Comparison of ENCODE assay signal across 8 cellular contexts in the genomic region with DNA sequence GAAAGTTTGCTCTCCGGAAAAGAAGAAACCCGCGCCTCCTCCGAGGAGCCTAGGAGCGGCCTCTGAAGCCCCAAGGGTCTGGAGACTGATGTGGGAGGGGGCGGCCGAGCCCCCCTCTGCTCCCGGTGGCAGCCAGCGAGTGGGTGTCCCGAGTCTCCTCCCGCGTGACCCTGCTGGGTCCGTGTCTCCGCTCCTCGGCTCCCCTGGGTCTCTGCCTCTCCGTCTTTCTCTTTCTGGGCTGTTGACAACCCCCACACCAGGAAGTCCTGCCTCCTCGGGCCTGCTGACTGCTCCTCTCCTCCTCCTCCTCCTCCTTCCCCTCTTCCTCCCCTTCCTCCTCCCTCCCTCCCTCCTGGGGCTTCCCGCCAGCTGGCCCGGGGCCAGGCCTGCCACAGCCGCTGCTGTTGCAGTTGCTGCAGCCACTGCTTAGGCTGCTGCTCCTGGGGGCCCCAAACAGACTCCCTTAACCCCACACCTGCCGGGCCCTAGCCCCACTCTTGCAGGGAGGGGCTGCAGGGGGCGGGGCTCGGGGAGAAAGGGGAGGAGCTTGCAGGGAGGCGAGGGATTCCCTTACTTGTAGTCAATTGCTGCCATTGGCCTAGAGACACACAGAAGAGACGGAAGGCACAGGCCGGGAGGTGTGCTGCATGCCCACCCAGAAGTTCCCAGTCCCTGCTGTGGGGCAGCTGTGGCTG. TPM values are rescaled to one million over a fixed set of nuclear protein-coding genes. Genes with fewer than 3 reads are reported as not detected.
DNase-seq lines count a peak whose midpoint lies in the region; ATAC-seq and TF ChIP-seq lines count a peak whose summit lies in the region.

TSS of gene TSC22D4 (minus strand) at position 249 of the 695 bp plus-strand sequence. CDS start 1,176 bp downstream, outside the sequence.

- H3K27me3 ChIP-seq in prostate gland (replicated peaks; ENCODE audit: insufficient read depth) (no peaks in the 10 kb centered on the region), upper lobe of right lung (no peaks in the 10 kb centered on the region)

- WGBS in prostate gland: 1% methylated on average over 26 of the region's 26 CpGs

- peak within 1 kb of the TSS; percentile 81 for H3K4me3 ChIP-seq in GM12875 (ENCODE audit: low read depth, low read length)
- H3K4me3 ChIP-seq in prostate gland: peak within 1 kb of the TSS; percentile 84 to 100
- H3K4me3 ChIP-seq in upper lobe of right lung: peak within 1 kb of the TSS; percentile 88

- H3K36me3 ChIP-seq in prostate gland (no peaks in the 10 kb centered on the region), upper lobe of right lung (peaks cover 16% of the 10 kb centered on the region)

- H3K9me3 ChIP-seq in prostate gland (no peaks in the 10 kb centered on the region), upper lobe of right lung (no peaks in the 10 kb centered on the region)

- H3K4me1 ChIP-seq in prostate gland (replicated peaks): peaks cover 30% of the 10 kb centered on the region
- peaks cover 33% of the 10 kb centered on the region for H3K4me1 ChIP-seq in upper lobe of right lung

- peak within 1 kb of the TSS; percentile 80 for H3K27ac ChIP-seq in angular gyrus (ENCODE audit: low read depth, low read length)
- H3K27ac ChIP-seq in prostate gland: peak within 1 kb of the TSS; percentile 94 to 98
- H3K27ac ChIP-seq in upper lobe of right lung: peak within 1 kb of the TSS; percentile 90

- intact Hi-C loops in T-helper 2 cell treated with Interferon-gamma antibody and Interleukin-4, amounts not matched to agents 100 ng/mL and 5 ng/mL, for 36 hours (cut with micrococcal nuclease): loop anchor here (1.0 to 5.0 kb wide), 7 partner anchors 10 to 228 kb away; partner anchors contain the start of genes AGFG2, GNB2, MEPCE and POP7
- intact Hi-C loops in left ventricle myocardium superior (cut with micrococcal nuclease): no loop called here
- intact Hi-C loops in prostate gland (cut with DNase I): loop anchor here (10.0 kb wide), 1 partner anchor 196 kb away; the partner anchor contains the start of gene GNB2
- intact Hi-C loops in upper lobe of right lung (cut with DNase I): loop anchor here (10.0 kb wide), 1 partner anchor 206 kb away; no protein-coding TSS in a partner anchor

- ATAC-seq in HG02852 (IDR thresholded peaks at IDR 0.05; ENCODE audit: unreplicated experiment) (peak; percentile 66), left ventricle myocardium superior (peak; percentile 90), upper lobe of right lung (peak; percentile 92)

- DNase-seq in NCI-H187 (lab: John Stamatoyannopoulos, UW): peak; percentile 42 to 72
- peak; percentile 97 for DNase-seq in left ventricle myocardium superior
- DNase-seq in prostate gland (ENCODE audit: low spot score): peak; percentile 95
- DNase-seq in upper lobe of right lung: peak; percentile 96

- peak; percentile 97 for TF ChIP-seq POLR2A in prostate gland (IDR thresholded peaks at IDR 0.05)

- TF ChIP-seq CTCF in GM12875 (IDR thresholded peaks at IDR 0.05; ENCODE audit: borderline replicate concordance, insufficient read depth, low read depth, low read length): no peak
- TF ChIP-seq CTCF in prostate gland (IDR thresholded peaks at IDR 0.05): peak in 1 of 4 experiments; percentile 14
- TF ChIP-seq CTCF in upper lobe of right lung (IDR thresholded peaks at IDR 0.05): no peak

RNA-seq across cellular contexts. Expression of gene TSC22D4, which starts in this region (rescaled TPM):
- 90.2 and 95.7 TPM in 2 replicates for total RNA-seq in T-helper 2 cell treated with Interferon-gamma antibody and Interleukin-4, amounts not matched to agents 100 ng/mL and 5 ng/mL, for 36 hours
- total RNA-seq in left ventricle myocardium superior (51.1 TPM), prostate gland (100 to 1,000 TPM in 1 of 2 donors, 10 to 100 TPM in 1; 77.6 to 152 TPM), upper lobe of right lung (51.8 TPM)

Comparison
In these comparisons a context has a peak if more than half of its experiments do, and no peak if none do; other contexts are left out.
1. Peak in every context shown above with its lines: DNase-seq, ATAC-seq, H3K4me3 ChIP-seq and H3K27ac ChIP-seq.